In the genomic region with DNA sequence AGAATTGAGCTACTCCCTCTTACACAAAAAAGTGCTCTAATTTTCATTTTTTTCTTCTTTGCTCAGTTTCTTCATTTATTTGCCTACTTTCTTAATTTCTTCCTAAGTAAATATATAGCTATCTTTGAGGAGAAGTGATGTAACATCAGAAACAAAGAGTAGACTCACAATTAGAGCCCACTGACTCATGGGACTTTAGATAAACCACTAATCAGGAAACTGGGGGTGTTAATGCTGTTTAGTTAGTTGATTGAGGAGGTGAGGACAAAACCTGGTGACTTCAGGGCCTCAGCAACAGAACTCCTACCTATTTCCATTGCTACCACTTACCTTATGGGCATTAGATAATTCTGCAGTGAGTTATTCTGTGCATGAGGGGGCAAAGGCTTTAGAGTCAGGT, we compare ENCODE assay signal across 1 cellular context.
TF ChIP-seq lines count a peak whose summit lies in the region.

No MANE protein-coding gene starts in this region.

TF ChIP-seq in SK-N-SH treated with all-trans-retinoic acid at 6 μM for 48 hours, 23 proteins besides CTCF, POLR2A, EP300 and RAD21 (continued from another document):
- TF ChIP-seq, protein P1, sequence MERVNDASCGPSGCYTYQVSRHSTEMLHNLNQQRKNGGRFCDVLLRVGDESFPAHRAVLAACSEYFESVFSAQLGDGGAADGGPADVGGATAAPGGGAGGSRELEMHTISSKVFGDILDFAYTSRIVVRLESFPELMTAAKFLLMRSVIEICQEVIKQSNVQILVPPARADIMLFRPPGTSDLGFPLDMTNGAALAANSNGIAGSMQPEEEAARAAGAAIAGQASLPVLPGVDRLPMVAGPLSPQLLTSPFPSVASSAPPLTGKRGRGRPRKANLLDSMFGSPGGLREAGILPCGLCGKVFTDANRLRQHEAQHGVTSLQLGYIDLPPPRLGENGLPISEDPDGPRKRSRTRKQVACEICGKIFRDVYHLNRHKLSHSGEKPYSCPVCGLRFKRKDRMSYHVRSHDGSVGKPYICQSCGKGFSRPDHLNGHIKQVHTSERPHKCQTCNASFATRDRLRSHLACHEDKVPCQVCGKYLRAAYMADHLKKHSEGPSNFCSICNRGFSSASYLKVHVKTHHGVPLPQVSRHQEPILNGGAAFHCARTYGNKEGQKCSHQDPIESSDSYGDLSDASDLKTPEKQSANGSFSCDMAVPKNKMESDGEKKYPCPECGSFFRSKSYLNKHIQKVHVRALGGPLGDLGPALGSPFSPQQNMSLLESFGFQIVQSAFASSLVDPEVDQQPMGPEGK (CRISPR knock-in tag; IDR thresholded peaks at IDR 0.05; ENCODE audit: borderline replicate concordance): no peak
- no peak for TF ChIP-seq GLIS3 (CRISPR knock-in tag; IDR thresholded peaks at IDR 0.05)
- TF ChIP-seq SNAI2 (CRISPR knock-in tag; IDR thresholded peaks at IDR 0.05): no peak
- TF ChIP-seq, protein P2, sequence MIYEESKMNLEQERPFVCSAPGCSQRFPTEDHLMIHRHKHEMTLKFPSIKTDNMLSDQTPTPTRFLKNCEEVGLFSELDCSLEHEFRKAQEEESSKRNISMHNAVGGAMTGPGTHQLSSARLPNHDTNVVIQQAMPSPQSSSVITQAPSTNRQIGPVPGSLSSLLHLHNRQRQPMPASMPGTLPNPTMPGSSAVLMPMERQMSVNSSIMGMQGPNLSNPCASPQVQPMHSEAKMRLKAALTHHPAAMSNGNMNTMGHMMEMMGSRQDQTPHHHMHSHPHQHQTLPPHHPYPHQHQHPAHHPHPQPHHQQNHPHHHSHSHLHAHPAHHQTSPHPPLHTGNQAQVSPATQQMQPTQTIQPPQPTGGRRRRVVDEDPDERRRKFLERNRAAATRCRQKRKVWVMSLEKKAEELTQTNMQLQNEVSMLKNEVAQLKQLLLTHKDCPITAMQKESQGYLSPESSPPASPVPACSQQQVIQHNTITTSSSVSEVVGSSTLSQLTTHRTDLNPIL (CRISPR knock-in tag; IDR thresholded peaks at IDR 0.05; ENCODE audit: low read depth): no peak
- no peak for TF ChIP-seq ZFP30 (CRISPR knock-in tag; IDR thresholded peaks at IDR 0.05)
- no peak for TF ChIP-seq CSDC2 (CRISPR knock-in tag; IDR thresholded peaks at IDR 0.05)
- TF ChIP-seq, protein P3, sequence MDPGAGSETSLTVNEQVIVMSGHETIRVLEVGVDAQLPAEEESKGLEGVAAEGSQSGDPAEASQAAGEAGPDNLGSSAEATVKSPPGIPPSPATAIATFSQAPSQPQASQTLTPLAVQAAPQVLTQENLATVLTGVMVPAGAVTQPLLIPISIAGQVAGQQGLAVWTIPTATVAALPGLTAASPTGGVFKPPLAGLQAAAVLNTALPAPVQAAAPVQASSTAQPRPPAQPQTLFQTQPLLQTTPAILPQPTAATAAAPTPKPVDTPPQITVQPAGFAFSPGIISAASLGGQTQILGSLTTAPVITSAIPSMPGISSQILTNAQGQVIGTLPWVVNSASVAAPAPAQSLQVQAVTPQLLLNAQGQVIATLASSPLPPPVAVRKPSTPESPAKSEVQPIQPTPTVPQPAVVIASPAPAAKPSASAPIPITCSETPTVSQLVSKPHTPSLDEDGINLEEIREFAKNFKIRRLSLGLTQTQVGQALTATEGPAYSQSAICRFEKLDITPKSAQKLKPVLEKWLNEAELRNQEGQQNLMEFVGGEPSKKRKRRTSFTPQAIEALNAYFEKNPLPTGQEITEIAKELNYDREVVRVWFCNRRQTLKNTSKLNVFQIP (CRISPR knock-in tag; IDR thresholded peaks at IDR 0.05; ENCODE audit: borderline replicate concordance, low read depth): no peak
- TF ChIP-seq ISL1 (CRISPR knock-in tag; IDR thresholded peaks at IDR 0.05): no peak
- TF ChIP-seq ZNF565 (CRISPR knock-in tag; conservative IDR thresholded peaks at IDR 0.05; ENCODE audit: low read depth): no peak
- no peak for TF ChIP-seq ZFP3 (CRISPR knock-in tag; IDR thresholded peaks at IDR 0.05)
- TF ChIP-seq ESRRG (CRISPR knock-in tag; IDR thresholded peaks at IDR 0.05): no peak
- no peak for TF ChIP-seq RARB (CRISPR knock-in tag; IDR thresholded peaks at IDR 0.05)
